8 cellular contexts compared by ENCODE assay signal in genomic region chr1:71047635-71048607, GRCh38. TPM values are rescaled to one million over a fixed set of nuclear protein-coding genes. Genes with fewer than 3 reads are reported as not detected.
DNase-seq lines count a peak whose midpoint lies in the region; ATAC-seq and TF ChIP-seq lines count a peak whose summit lies in the region.

Gene PTGER3 (minus strand): TSS chr1:71047816. CDS start chr1:71047577, 239 bp downstream.

- peak; percentile 61 for DNase-seq in Daoy (ENCODE audit: low read depth)
- peak; percentile 50 for DNase-seq in SK-N-DZ (ENCODE audit: low spot score)
- peak in 1 of 2 donors; percentile 91 for DNase-seq in ascending aorta (ENCODE audit: low spot score in 2 of 2)
- no peak for DNase-seq in smooth muscle cell (lab: John Stamatoyannopoulos, UW; ENCODE audit: unreplicated experiment)
- DNase-seq in SKM-1 treated with dmso at 0.1 percent for 144 hours (lab: John Stamatoyannopoulos, UW; ENCODE audit: unreplicated experiment) = no peak

- WGBS in smooth muscle cell (ENCODE audit: low lambda C conversion rate) = 7% methylated on average over 45 of the region's 56 CpGs

- ATAC-seq in HG02870 (IDR thresholded peaks at IDR 0.05; ENCODE audit: unreplicated experiment) = peak; percentile 34
- ATAC-seq in HG03457 (IDR thresholded peaks at IDR 0.05; ENCODE audit: unreplicated experiment) = no peak

- intact Hi-C loops in ascending aorta (cut with DNase I) = loop anchor here (2.0 to 10.0 kb wide), 5 partner anchors 29 to 693 kb away; partner anchors contain the start of gene ANKRD13C

- no peaks in the 10 kb centered on the region for H3K79me2 ChIP-seq in smooth muscle cell (ENCODE audit: low read depth)

- H3F3A ChIP-seq in smooth muscle cell (ENCODE audit: low read depth) = no peaks in the 10 kb centered on the region

- H3K27ac ChIP-seq in ascending aorta (peak within 1 kb of the TSS; percentile 71 to 85), iPS-18a (ENCODE audit: low read length) (no peak within 1 kb of the TSS), smooth muscle cell (ENCODE audit: low read depth) (no peak within 1 kb of the TSS)

- peak within 1 kb of the TSS; percentile 73 for H2AFZ ChIP-seq in smooth muscle cell (ENCODE audit: low read depth)

- H3K4me3 ChIP-seq in ascending aorta (peak within 1 kb of the TSS; percentile 74 to 86), iPS-18a (ENCODE audit: low read length) (peak within 1 kb of the TSS; percentile 63), smooth muscle cell (peak within 1 kb of the TSS; percentile 47)

- H3K36me3 ChIP-seq in ascending aorta (no peaks in the 10 kb centered on the region), iPS-18a (ENCODE audit: control insufficient read depth, low read depth, low read length) (no peaks in the 10 kb centered on the region), smooth muscle cell (ENCODE audit: low read depth) (no peaks in the 10 kb centered on the region)

- H3K27me3 ChIP-seq in ascending aorta (no peaks in the 10 kb centered on the region), iPS-18a (ENCODE audit: control insufficient read depth, insufficient read depth, low read length) (peaks cover 33% of the 10 kb centered on the region), smooth muscle cell (ENCODE audit: low read depth) (peaks cover 38% of the 10 kb centered on the region)

- TF ChIP-seq CTCF in ascending aorta (IDR thresholded peaks at IDR 0.05) = no peak
- TF ChIP-seq CTCF in smooth muscle cell (IDR thresholded peaks at IDR 0.05; ENCODE audit: borderline replicate concordance, insufficient read depth, poor library complexity, severe bottlenecking) = no peak

- H4K20me1 ChIP-seq in smooth muscle cell (ENCODE audit: low read depth) = no peaks in the 10 kb centered on the region

- H3K4me2 ChIP-seq in smooth muscle cell = peak within 1 kb of the TSS; percentile 89

- H3K4me1 ChIP-seq in ascending aorta (peaks cover 0 to 7% of the 10 kb centered on the region in 2 donors), iPS-18a (ENCODE audit: control insufficient read depth, low read depth, low read length) (peaks cover 6% of the 10 kb centered on the region), smooth muscle cell (ENCODE audit: low read depth) (no peaks in the 10 kb centered on the region)

- H3K9ac ChIP-seq in iPS-18a (ENCODE audit: low read length) (no peak within 1 kb of the TSS), smooth muscle cell (ENCODE audit: low read depth) (no peak within 1 kb of the TSS)

- H3K9me3 ChIP-seq in ascending aorta (no peaks in the 10 kb centered on the region), iPS-18a (ENCODE audit: control insufficient read depth, low read depth, low read length) (no peaks in the 10 kb centered on the region), smooth muscle cell (replicated peaks; ENCODE audit: low read depth) (no peaks in the 10 kb centered on the region)

RNA-seq across cellular contexts. Expression of gene PTGER3, which starts in this region (rescaled TPM):
- under 0.01 and 0.03 TPM in 2 replicates for total RNA-seq in Daoy (2014; rRNA removed; shearing (Covaris generic))
- polyA plus RNA-seq in SK-N-DZ (2014; cell fraction: cytosol; rRNA removed) = 1.5 and 2.1 TPM in 2 replicates
- polyA plus RNA-seq in SK-N-DZ (2014; cell fraction: nucleus; rRNA removed) = 0.63 and 0.83 TPM in 2 replicates
- 70.1 TPM for total RNA-seq in ascending aorta
- total RNA-seq in smooth muscle cell = 0.45 and 2.7 TPM in 2 replicates
- 0.28 and 0.37 TPM in 2 replicates for polyA plus RNA-seq in smooth muscle cell

Comparison
In these comparisons a context has a peak if more than half of its experiments do, and no peak if none do; other contexts are left out.
1. RNA of gene PTGER3 (total RNA-seq): 70.1 TPM in ascending aorta (single experiment); 0.45 to 2.7 TPM in smooth muscle cell and under 0.01 to 0.03 TPM in Daoy; every median in the first group is over 10 times any median in the second.
2. Peak in DNase-seq in Daoy; RNA of the gene not detected or under 1 TPM.
3. H3K27ac ChIP-seq: peak in ascending aorta (2 of 2); none in iPS-18a (single experiment) and smooth muscle cell (single experiment).
4. Peak in every context shown above with its lines, with median percentiles within 50 percentile points of each other: H3K4me3 ChIP-seq.